Comparison of ENCODE assay signal across 33 cellular contexts in genomic region chr2:96391828-96392200, GRCh38. TPM values are rescaled to one million over a fixed set of nuclear protein-coding genes. Genes with fewer than 3 reads are reported as not detected.
"Had no signal": no experiment of that assay in that cellular context is flagged by ENCODE, and none has a peak within 500 bp of the region (broad histone marks: within the 10 kb centered on the region; RNA-seq: fewer than 3 reads in every experiment).

No MANE protein-coding gene starts in this region.

- H3K27ac ChIP-seq: ascending aorta, breast epithelium, cardiac muscle cell, heart left ventricle, WERI-Rb-1 had no signal

- H3K4me3 Mint-ChIP-seq: activated B cell treated with CpG ODN at 0.5 μM for 24 hours; activated CD4-positive, alpha-beta memory T cell treated with anti-CD3 and anti-CD28 coated beads for 36 hours; activated CD4-positive, alpha-beta T cell treated with anti-CD3 and anti-CD28 coated beads, Interleukin-2, amount 10 ng/mL, durations not matched to agents 24 days and 14 days; activated CD8-positive, alpha-beta memory T cell treated with anti-CD3 and anti-CD28 coated beads, Interleukin-2, amount 10 ng/mL, durations not matched to agents 7 days and 5 days; activated CD8-positive, alpha-beta T cell treated with anti-CD3 and anti-CD28 coated beads, Interleukin-2, amount 10 ng/mL, durations not matched to agents 7 days and 5 days; activated naive CD4-positive, alpha-beta T cell treated with anti-CD3 and anti-CD28 coated beads, Interleukin-2, amount 10 ng/mL, durations not matched to agents 7 days and 5 days; activated naive CD8-positive, alpha-beta T cell treated with anti-CD3 and anti-CD28 coated beads, Interleukin-2, amount 10 ng/mL, durations not matched to agents 7 days and 5 days; activated T-helper 1 cell treated with anti-CD3 and anti-CD28 coated beads, Interleukin-12 subunit alpha, Interleukin-12 subunit beta, Interleukin-2, Interleukin-4 antibody, amounts not matched to agents 30 ng/mL and 10 ng/mL and 1 ng/mL, durations not matched to agents 14 hours and 24 hours and 36 hours; brain; T-cell; T-helper 1 cell treated with Interleukin-12 subunit alpha and Interleukin-12 subunit beta and Interleukin-4 antibody, amounts not matched to agents 30 μg/mL and 1 μg/mL, for 36 hours; T-helper 2 cell treated with Interferon-gamma antibody and Interleukin-4, amounts not matched to agents 5 μg/mL and 100 μg/mL, for 36 hours had no signal

- H3K36me3 Mint-ChIP-seq: activated CD4-positive, alpha-beta memory T cell treated with anti-CD3 and anti-CD28 coated beads for 36 hours; activated CD8-positive, alpha-beta memory T cell treated with anti-CD3 and anti-CD28 coated beads, Interleukin-2, amount 10 ng/mL, durations not matched to agents 7 days and 5 days; activated naive CD4-positive, alpha-beta T cell treated with anti-CD3 and anti-CD28 coated beads, Interleukin-2, amount 10 ng/mL, durations not matched to agents 7 days and 5 days; activated naive CD4-positive, alpha-beta T cell treated with anti-CD3 and anti-CD28 coated beads, Interleukin-2, amount 50 U/mL, for 72 hours; activated naive CD8-positive, alpha-beta T cell treated with anti-CD3 and anti-CD28 coated beads, Interleukin-2, amount 10 ng/mL, durations not matched to agents 7 days and 5 days; brain; T-cell had no signal

- ATAC-seq: activated CD4-positive, CD25-positive, alpha-beta regulatory T cell treated with anti-CD3 and anti-CD28 coated beads, Interleukin-2, amount 50 U/mL, for 24 hours; activated CD8-positive, alpha-beta memory T cell treated with anti-CD3 and anti-CD28 coated beads, Interleukin-2, amount 10 ng/mL, durations not matched to agents 7 days and 5 days; activated CD8-positive, alpha-beta T cell treated with anti-CD3 and anti-CD28 coated beads, Interleukin-2, amount 10 ng/mL, durations not matched to agents 7 days and 5 days; activated naive CD4-positive, alpha-beta T cell treated with anti-CD3 and anti-CD28 coated beads, Interleukin-2, amount 50 U/mL, for 72 hours; esophagus mucosa; heart left ventricle; T-cell had no signal

- H3K4me3 ChIP-seq: ascending aorta, breast epithelium, cardiac muscle cell, heart left ventricle had no signal

- H3K9me3 ChIP-seq: ascending aorta, breast epithelium, heart left ventricle had no signal

- H3K27me3 ChIP-seq: ascending aorta, breast epithelium, heart left ventricle had no signal

- H3K4me1 Mint-ChIP-seq: activated B cell treated with CpG ODN at 0.5 μM for 24 hours; activated naive CD4-positive, alpha-beta T cell treated with anti-CD3 and anti-CD28 coated beads, Interleukin-2, amount 10 ng/mL, durations not matched to agents 7 days and 5 days; brain had no signal

- FAIRE-seq: colon, frontal cortex had no signal

- H3K27ac Mint-ChIP-seq: activated B cell treated with CpG ODN at 0.5 μM for 24 hours; activated CD4-positive, alpha-beta memory T cell treated with anti-CD3 and anti-CD28 coated beads for 36 hours; activated CD4-positive, alpha-beta T cell treated with anti-CD3 and anti-CD28 coated beads, Interleukin-2, amount 10 ng/mL, durations not matched to agents 24 days and 14 days; activated CD8-positive, alpha-beta memory T cell treated with anti-CD3 and anti-CD28 coated beads, Interleukin-2, amount 10 ng/mL, durations not matched to agents 7 days and 5 days; activated CD8-positive, alpha-beta T cell treated with anti-CD3 and anti-CD28 coated beads, Interleukin-2, amount 10 ng/mL, durations not matched to agents 7 days and 5 days; activated naive CD4-positive, alpha-beta T cell treated with anti-CD3 and anti-CD28 coated beads, Interleukin-2, amount 10 ng/mL, durations not matched to agents 7 days and 5 days; activated naive CD4-positive, alpha-beta T cell treated with anti-CD3 and anti-CD28 coated beads, Interleukin-2, amount 50 U/mL, for 72 hours; activated naive CD8-positive, alpha-beta T cell treated with anti-CD3 and anti-CD28 coated beads, Interleukin-2, amount 10 ng/mL, durations not matched to agents 7 days and 5 days; activated T-helper 1 cell treated with anti-CD3 and anti-CD28 coated beads, Interleukin-12 subunit alpha, Interleukin-12 subunit beta, Interleukin-2, Interleukin-4 antibody, amounts not matched to agents 30 ng/mL and 10 ng/mL and 1 ng/mL, durations not matched to agents 14 hours and 24 hours and 36 hours; brain; T-cell; T-helper 1 cell treated with Interleukin-12 subunit alpha and Interleukin-12 subunit beta and Interleukin-4 antibody, amounts not matched to agents 30 μg/mL and 1 μg/mL, for 36 hours; T-helper 2 cell treated with Interferon-gamma antibody and Interleukin-4, amounts not matched to agents 5 μg/mL and 100 μg/mL, for 36 hours had no signal

- H3K36me3 ChIP-seq: ascending aorta, breast epithelium, cardiac muscle cell, heart left ventricle, WERI-Rb-1 had no signal

- H3K4me1 ChIP-seq: ascending aorta, breast epithelium had no signal

- H3K9me3 Mint-ChIP-seq: activated B cell treated with CpG ODN at 0.5 μM for 24 hours; activated CD4-positive, alpha-beta memory T cell treated with anti-CD3 and anti-CD28 coated beads for 36 hours; activated naive CD4-positive, alpha-beta T cell treated with anti-CD3 and anti-CD28 coated beads, Interleukin-2, amount 10 ng/mL, durations not matched to agents 7 days and 5 days; activated naive CD4-positive, alpha-beta T cell treated with anti-CD3 and anti-CD28 coated beads, Interleukin-2, amount 50 U/mL, for 72 hours; activated naive CD8-positive, alpha-beta T cell treated with anti-CD3 and anti-CD28 coated beads, Interleukin-2, amount 10 ng/mL, durations not matched to agents 7 days and 5 days; activated T-helper 1 cell treated with anti-CD3 and anti-CD28 coated beads, Interleukin-12 subunit alpha, Interleukin-12 subunit beta, Interleukin-2, Interleukin-4 antibody, amounts not matched to agents 30 ng/mL and 10 ng/mL and 1 ng/mL, durations not matched to agents 14 hours and 24 hours and 36 hours; T-cell; T-helper 1 cell treated with Interleukin-12 subunit alpha and Interleukin-12 subunit beta and Interleukin-4 antibody, amounts not matched to agents 30 μg/mL and 1 μg/mL, for 36 hours; T-helper 2 cell treated with Interferon-gamma antibody and Interleukin-4, amounts not matched to agents 5 μg/mL and 100 μg/mL, for 36 hours had no signal

- DNase-seq: activated B cell treated with CpG ODN at 0.5 μM for 24 hours; activated CD4-positive, alpha-beta memory T cell treated with anti-CD3 and anti-CD28 coated beads for 36 hours; activated CD4-positive, alpha-beta T cell treated with anti-CD3 and anti-CD28 coated beads, Interleukin-2, amount 10 ng/mL, durations not matched to agents 24 days and 14 days; activated CD8-positive, alpha-beta memory T cell treated with anti-CD3 and anti-CD28 coated beads, Interleukin-2, amount 10 ng/mL, durations not matched to agents 7 days and 5 days; activated CD8-positive, alpha-beta memory T cell treated with anti-CD3 and anti-CD28 coated beads, Interleukin-2, amount 50 U/mL, for 4 hours; activated CD8-positive, alpha-beta T cell treated with anti-CD3 and anti-CD28 coated beads, Interleukin-2, amount 10 ng/mL, durations not matched to agents 7 days and 5 days; activated gamma-delta T cell; activated naive CD4-positive, alpha-beta T cell; activated naive CD4-positive, alpha-beta T cell treated with anti-CD3 and anti-CD28 coated beads, Interleukin-2, amount 10 ng/mL, durations not matched to agents 7 days and 5 days; activated naive CD8-positive, alpha-beta T cell treated with anti-CD3 and anti-CD28 coated beads, Interleukin-2, amount 10 ng/mL, durations not matched to agents 7 days and 5 days; activated T-cell treated with anti-CD3 and anti-CD28 coated beads, Interleukin-2, amount 50 U/mL, for 1 hour; activated T-cell treated with anti-CD3 and anti-CD28 coated beads, Interleukin-2, amount 50 U/mL, for 48 hours; central memory CD4-positive, alpha-beta T cell; cortex of kidney; effector CD8-positive, alpha-beta T cell; foreskin fibroblast; glutamatergic neuron; heart left ventricle; T-cell; T1000; WERI-Rb-1 had no signal

RNA-seq across cellular contexts. Expression of gene NCAPH, which starts 56.2 kb away (rescaled TPM):
- total RNA-seq: ascending aorta had no signal
